ENCODE assay signal across 8 cellular contexts in the genomic region with DNA sequence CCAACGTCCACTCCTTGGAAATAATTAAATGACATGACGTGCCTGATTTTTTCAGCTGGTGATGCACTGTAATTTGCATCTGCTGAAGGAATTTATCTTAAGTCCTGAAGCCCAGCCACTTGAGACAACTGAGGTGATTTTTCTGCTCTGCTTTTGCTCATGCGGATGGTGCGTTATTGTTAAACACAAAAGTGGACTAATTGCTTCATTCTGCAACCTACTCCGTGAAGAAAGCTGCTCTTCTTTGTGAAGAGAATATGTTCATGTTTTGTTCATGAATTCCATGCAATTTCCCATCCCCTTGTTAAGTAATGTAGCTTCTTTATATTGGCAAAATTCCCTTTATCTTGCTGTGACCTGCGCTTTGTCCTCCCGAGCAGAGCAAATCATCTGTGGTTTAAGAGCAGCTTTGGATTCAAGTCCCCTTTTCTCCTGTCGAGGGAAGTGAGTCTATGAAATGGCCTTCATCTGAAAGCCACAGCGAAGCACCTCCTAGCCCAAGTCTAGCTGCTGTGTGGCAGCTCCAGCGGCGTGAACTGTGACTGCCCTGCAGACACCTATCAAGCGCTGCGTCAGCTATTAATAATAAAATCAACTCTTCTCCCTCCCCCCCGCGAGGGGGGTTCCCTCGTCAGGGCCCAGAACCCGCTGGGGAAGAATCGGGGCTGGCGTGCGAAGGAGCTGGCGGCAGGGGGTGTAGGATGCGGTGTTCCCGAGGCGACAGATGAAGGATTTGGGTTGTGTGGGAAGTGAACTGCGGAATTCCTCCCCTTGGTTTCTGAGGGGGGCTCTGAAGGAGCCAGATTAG. TPM values are rescaled to one million over a fixed set of nuclear protein-coding genes. Genes with fewer than 3 reads are reported as not detected.
DNase-seq lines count a peak whose midpoint lies in the region; ATAC-seq, FAIRE-seq and TF ChIP-seq lines count a peak whose summit lies in the region.

No MANE protein-coding gene starts in this region.

- no peaks in the 10 kb centered on the region for H3K9me3 ChIP-seq in muscle layer of colon (ENCODE audit: low read length)

- H3K27ac ChIP-seq in epithelial cell of prostate (peak overlapping the region; percentile 94), muscle layer of colon (ENCODE audit: low read depth, low read length) (peak overlapping the region; percentile 96)

- POLR2A ChIA-PET in activated CD8-positive, alpha-beta T cell treated with anti-CD3 and anti-CD28 coated beads, Interleukin-2, amount 10 ng/mL, durations not matched to agents 7 days and 5 days (lab: Charles Lee), result interaction anchor here (0.5 to 3.3 kb wide), 16 partner anchors 9 to 1295 kb away, joined by 3 to 13 read pairs (median 4); a partner anchor contains a TSS

- H3K4me1 ChIP-seq in muscle layer of colon (ENCODE audit: insufficient read depth, low read length), result peaks cover 35% of the 10 kb centered on the region

- H3K9ac ChIP-seq in muscle layer of colon (ENCODE audit: low read length), result peak overlapping the region; percentile 63

- peaks cover 32% of the 10 kb centered on the region for H3K4me1 Mint-ChIP-seq in activated CD8-positive, alpha-beta T cell treated with anti-CD3 and anti-CD28 coated beads, Interleukin-2, amount 10 ng/mL, durations not matched to agents 7 days and 5 days (ENCODE audit: low read depth)
- peaks cover 9 to 33% of the 10 kb centered on the region in 2 donors for H3K4me1 Mint-ChIP-seq in stimulated activated naive B cell treated with anti-CD40 and anti-IgM and Interleukin-4, amounts not matched to agents 10 μg/mL and 1 μg/mL and 100 μg/mL, for 72 hours

- H3K4me3 Mint-ChIP-seq in activated CD8-positive, alpha-beta T cell treated with anti-CD3 and anti-CD28 coated beads, Interleukin-2, amount 10 ng/mL, durations not matched to agents 7 days and 5 days, result peak overlapping the region; percentile 81
- peak overlapping the region; percentile 95 to 96 for H3K4me3 Mint-ChIP-seq in stimulated activated naive B cell treated with anti-CD40 and anti-IgM and Interleukin-4, amounts not matched to agents 10 μg/mL and 1 μg/mL and 100 μg/mL, for 72 hours

- H3K36me3 Mint-ChIP-seq in activated CD8-positive, alpha-beta T cell treated with anti-CD3 and anti-CD28 coated beads, Interleukin-2, amount 10 ng/mL, durations not matched to agents 7 days and 5 days (ENCODE audit: low read depth), result peaks cover 27% of the 10 kb centered on the region
- H3K36me3 Mint-ChIP-seq in stimulated activated naive B cell treated with anti-CD40 and anti-IgM and Interleukin-4, amounts not matched to agents 10 μg/mL and 1 μg/mL and 100 μg/mL, for 72 hours, result peaks cover 19 to 32% of the 10 kb centered on the region in 2 donors

- H3K4me3 ChIP-seq in muscle layer of colon (ENCODE audit: low read depth in 1 of 2, low read length in 2 of 2), result peak overlapping the region; percentile 72 to 92

- FAIRE-seq in D721Med (lab: Jason Lieb, UNC), result no peak

- peak; percentile 61 for DNase-seq in GM10266 (ENCODE audit: extremely low spot score)
- peak; percentile 77 for DNase-seq in NCI-H2171 (lab: John Stamatoyannopoulos, UW)
- DNase-seq in activated CD8-positive, alpha-beta T cell treated with anti-CD3 and anti-CD28 coated beads, Interleukin-2, amount 10 ng/mL, durations not matched to agents 7 days and 5 days, result peak; percentile 53
- no peak for DNase-seq in epithelial cell of prostate (ENCODE audit: low read depth, low spot score)
- peak; percentile 51 for DNase-seq in stimulated activated naive B cell treated with anti-CD40 and anti-IgM and Interleukin-4, amounts not matched to agents 10 μg/mL and 1 μg/mL and 100 μg/mL, for 72 hours
- DNase-seq in D721Med (ENCODE audit: insufficient read length, low spot score), result no peak

- TF ChIP-seq CTCF in GM10266 (IDR thresholded peaks at IDR 0.05; ENCODE audit: control insufficient read depth, insufficient read depth, low read depth, missing control alignments) (no peak), D721Med (IDR thresholded peaks at IDR 0.05; ENCODE audit: insufficient read depth, missing control alignments) (no peak)

- peaks cover 4% of the 10 kb centered on the region for H3K36me3 ChIP-seq in muscle layer of colon (ENCODE audit: insufficient read depth, low read length)

- H3K27ac Mint-ChIP-seq in activated CD8-positive, alpha-beta T cell treated with anti-CD3 and anti-CD28 coated beads, Interleukin-2, amount 10 ng/mL, durations not matched to agents 7 days and 5 days, result peak overlapping the region; percentile 85
- H3K27ac Mint-ChIP-seq in stimulated activated naive B cell treated with anti-CD40 and anti-IgM and Interleukin-4, amounts not matched to agents 10 μg/mL and 1 μg/mL and 100 μg/mL, for 72 hours, result peak overlapping the region; percentile 99

- H3K27me3 ChIP-seq in muscle layer of colon (ENCODE audit: control insufficient read depth in 1 of 2, insufficient read depth in 2 of 2, low read length in 2 of 2), result no peaks in the 10 kb centered on the region

- H3K9me3 Mint-ChIP-seq in activated CD8-positive, alpha-beta T cell treated with anti-CD3 and anti-CD28 coated beads, Interleukin-2, amount 10 ng/mL, durations not matched to agents 7 days and 5 days (ENCODE audit: insufficient read depth), result no peaks in the 10 kb centered on the region
- no peaks in the 10 kb centered on the region for H3K9me3 Mint-ChIP-seq in stimulated activated naive B cell treated with anti-CD40 and anti-IgM and Interleukin-4, amounts not matched to agents 10 μg/mL and 1 μg/mL and 100 μg/mL, for 72 hours

- ATAC-seq in HG02588 (IDR thresholded peaks at IDR 0.05; ENCODE audit: unreplicated experiment), result peak; percentile 2
- peak; percentile 1 for ATAC-seq in activated CD8-positive, alpha-beta T cell treated with anti-CD3 and anti-CD28 coated beads, Interleukin-2, amount 10 ng/mL, durations not matched to agents 7 days and 5 days
- peak; percentile 47 to 50 for ATAC-seq in stimulated activated naive B cell treated with anti-CD40 and anti-IgM and Interleukin-4, amounts not matched to agents 10 μg/mL and 1 μg/mL and 100 μg/mL, for 72 hours (replicated peaks)

- H3K27me3 Mint-ChIP-seq in activated CD8-positive, alpha-beta T cell treated with anti-CD3 and anti-CD28 coated beads, Interleukin-2, amount 10 ng/mL, durations not matched to agents 7 days and 5 days (ENCODE audit: low read depth), result peaks cover 15% of the 10 kb centered on the region
- no peaks in the 10 kb centered on the region for H3K27me3 Mint-ChIP-seq in stimulated activated naive B cell treated with anti-CD40 and anti-IgM and Interleukin-4, amounts not matched to agents 10 μg/mL and 1 μg/mL and 100 μg/mL, for 72 hours

- CTCF ChIA-PET in activated CD8-positive, alpha-beta T cell treated with anti-CD3 and anti-CD28 coated beads, Interleukin-2, amount 10 ng/mL, durations not matched to agents 7 days and 5 days (lab: Charles Lee), result interaction anchor here (1.0 to 1.9 kb wide), 5 partner anchors 14 to 178 kb away, joined by 3 to 9 read pairs (median 4); a partner anchor contains a TSS

RNA-seq across cellular contexts. Expression of a gene that starts 0.9 kb away (rescaled TPM):
- 100 to 1,000 TPM; 130 to 132 TPM for total RNA-seq in activated CD8-positive, alpha-beta T cell treated with anti-CD3 and anti-CD28 coated beads, Interleukin-2, amount 10 ng/mL, durations not matched to agents 7 days and 5 days

Comparison
In these comparisons a context has a peak if more than half of its experiments do, and no peak if none do; other contexts are left out.
1. DNase-seq: peak in GM10266 (single experiment), NCI-H2171 (single experiment), activated CD8-positive, alpha-beta T cell treated with anti-CD3 and anti-CD28 coated beads, Interleukin-2, amount 10 ng/mL, durations not matched to agents 7 days and 5 days (single experiment) and stimulated activated naive B cell treated with anti-CD40 and anti-IgM and Interleukin-4, amounts not matched to agents 10 μg/mL and 1 μg/mL and 100 μg/mL, for 72 hours (single experiment); none in epithelial cell of prostate (single experiment) and D721Med (single experiment).
2. Peak in every context shown above with its lines, with median percentiles within 50 percentile points of each other: ATAC-seq.